Comparison of ENCODE assay signal across 23 cellular contexts in genomic region chr21:34567574-34567973, GRCh38. TPM values are rescaled to one million over a fixed set of nuclear protein-coding genes. Genes with fewer than 3 reads are reported as not detected.
"Had no signal": no experiment of that assay in that cellular context is flagged by ENCODE, and none has a peak within 500 bp of the region (broad histone marks: within the 10 kb centered on the region; RNA-seq: fewer than 3 reads in every experiment).

No MANE protein-coding gene starts in this region.

- H3K9me3 Mint-ChIP-seq: effector memory CD8-positive, alpha-beta T cell; natural killer cell had no signal

- H3K36me3 ChIP-seq: esophagus squamous epithelium, neutrophil, pancreas, sigmoid colon, thoracic aorta, transverse colon, vagina had no signal

- H3K27ac Mint-ChIP-seq: effector memory CD8-positive, alpha-beta T cell; memory B cell; natural killer cell; progenitor cell of endocrine pancreas; stimulated activated effector memory CD8-positive, alpha-beta T cell treated with anti-CD3 and anti-CD28 coated beads, Interleukin-12 subunit alpha, Interleukin-12 subunit beta, amount 100 ng/mL, for 72 hours had no signal

- H3K4me1 ChIP-seq: esophagus squamous epithelium, vagina had no signal

- H3K27me3 Mint-ChIP-seq: effector memory CD8-positive, alpha-beta T cell; memory B cell; progenitor cell of endocrine pancreas had no signal

- H3K36me3 Mint-ChIP-seq: natural killer cell; stimulated activated effector memory CD8-positive, alpha-beta T cell treated with anti-CD3 and anti-CD28 coated beads, Interleukin-12 subunit alpha, Interleukin-12 subunit beta, amount 100 ng/mL, for 72 hours had no signal

- DNase-seq: cerebellar nuclear complex; cortex of kidney; effector memory CD8-positive, alpha-beta T cell; erythroblast; esophagus squamous epithelium; foreskin melanocyte; kidney; natural killer cell; pancreas; sigmoid colon; stimulated activated CD4-positive, alpha-beta T cell treated with anti-CD3 and anti-CD28 coated beads, Interleukin-2, amount 100 ng/mL, for 24 hours; stimulated activated CD4-positive, alpha-beta T cell treated with anti-CD3 and anti-CD28 coated beads, Interleukin-4, amount 100 ng/mL, for 24 hours; stimulated activated naive CD8-positive, alpha-beta T cell treated with anti-CD3 and anti-CD28 coated beads, Interleukin-15, Interleukin-2, amounts not matched to agents 100 U/mL and 50 U/mL, for 24 hours; substantia nigra; transverse colon had no signal

- H3K4me3 Mint-ChIP-seq: effector memory CD8-positive, alpha-beta T cell; memory B cell; natural killer cell; stimulated activated effector memory CD8-positive, alpha-beta T cell treated with anti-CD3 and anti-CD28 coated beads, Interleukin-12 subunit alpha, Interleukin-12 subunit beta, amount 100 ng/mL, for 72 hours had no signal

- H3K4me3 ChIP-seq: esophagus squamous epithelium, lung, pancreas, sigmoid colon, thoracic aorta, transverse colon, vagina had no signal

- ATAC-seq: effector memory CD8-positive, alpha-beta T cell; natural killer cell; pancreas; stimulated activated effector memory CD8-positive, alpha-beta T cell treated with anti-CD3 and anti-CD28 coated beads, Interleukin-12 subunit alpha, Interleukin-12 subunit beta, amount 100 ng/mL, for 72 hours; stimulated activated naive CD8-positive, alpha-beta T cell treated with anti-CD3 and anti-CD28 coated beads, Interleukin-15, Interleukin-2, amounts not matched to agents 100 U/mL and 50 U/mL, for 24 hours had no signal

- H3K9me3 ChIP-seq: esophagus squamous epithelium, neutrophil, pancreas, sigmoid colon, thoracic aorta, transverse colon, vagina had no signal

- H3K27ac ChIP-seq: esophagus squamous epithelium, neutrophil, pancreas, sigmoid colon, transverse colon, vagina had no signal

- H3K27me3 ChIP-seq: esophagus squamous epithelium, neutrophil, pancreas, sigmoid colon, transverse colon, vagina had no signal

RNA-seq across cellular contexts. Expression of gene KCNE1, which starts 55.6 kb away (rescaled TPM):
- polyA plus RNA-seq: neural cell had no signal
